8 cellular contexts compared by ENCODE assay signal in the genomic region with DNA sequence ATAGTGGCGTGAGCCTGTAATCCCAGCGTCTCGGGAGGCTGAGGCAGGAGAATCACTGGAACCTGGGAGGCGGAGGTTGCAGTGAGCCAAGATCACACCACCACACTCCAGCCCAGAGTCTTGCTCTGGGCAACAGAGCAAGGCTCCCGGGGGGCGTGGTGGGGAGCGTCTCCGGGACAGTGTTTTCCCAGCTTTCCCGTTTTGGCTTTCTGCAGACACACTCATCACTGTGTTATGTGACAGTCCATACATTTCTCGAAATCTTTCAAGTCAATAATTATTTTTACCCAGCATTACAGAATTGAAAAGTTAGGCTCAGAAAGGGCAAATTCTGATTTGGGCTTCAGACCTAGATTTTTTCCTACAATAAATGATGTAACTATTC. TPM values are rescaled to one million over a fixed set of nuclear protein-coding genes. Genes with fewer than 3 reads are reported as not detected.
A peak's percentile ranks its signal among the peaks of the same experiment; 100 is the strongest.
DNase-seq lines count a peak whose midpoint lies in the region; ATAC-seq, FAIRE-seq and TF ChIP-seq lines count a peak whose summit lies in the region.

No MANE protein-coding gene starts in this region.

- CTCF ChIA-PET in CD4-positive, alpha-beta memory T cell (lab: Charles Lee; ENCODE audit: partially characterized antibody) = no interaction called here
- CTCF ChIA-PET in PC-3 (lab: Charles Lee) = no interaction called here

- H3K4me1 ChIP-seq in CD4-positive, alpha-beta memory T cell (ENCODE audit: insufficient read depth, low read length) = peaks cover 12% of the 10 kb centered on the region
- H3K4me1 ChIP-seq in PC-3 (ENCODE audit: insufficient read depth, low read length) (peaks cover 25% of the 10 kb centered on the region), pancreas (peaks cover 0 to 3% (median 0%) of the 10 kb centered on the region in 3 donors)

- no peaks in the 10 kb centered on the region for H3K27me3 ChIP-seq in CD4-positive, alpha-beta memory T cell (ENCODE audit: insufficient read depth, low read length)
- H3K27me3 ChIP-seq in PC-3 (ENCODE audit: low read length) = no peaks in the 10 kb centered on the region
- no peaks in the 10 kb centered on the region for H3K27me3 ChIP-seq in pancreas

- peaks cover 0 to 2% (median 0%) of the 10 kb centered on the region in 8 donors for H3K9me3 Mint-ChIP-seq in CD4-positive, alpha-beta memory T cell

- peaks cover 13 to 34% (median 16%) of the 10 kb centered on the region in 4 donors for H3K4me1 Mint-ChIP-seq in CD4-positive, alpha-beta memory T cell

- H4K20me1 ChIP-seq in PC-3 (ENCODE audit: low read length) = no peaks in the 10 kb centered on the region

- no peak for ATAC-seq in PC-3
- ATAC-seq in esophagus mucosa = peak; percentile 1
- peak in 1 of 4 donors; percentile 4 for ATAC-seq in pancreas

- peak overlapping the region; percentile 88 for H2AFZ ChIP-seq in PC-3 (ENCODE audit: low read length)

- WGBS in pancreas, 2 donors = 73 to 75% methylated on average over 8 to 10 of the region's 10 CpGs

- no TSS peak for BruUV-seq in PC-3 (replicated peaks; lab: Mats Ljungman, UMichigan)

- peak overlapping the region; percentile 29 to 97 (median 86) for H3K27ac Mint-ChIP-seq in CD4-positive, alpha-beta memory T cell

- H3K4me3 ChIP-seq in CD4-positive, alpha-beta memory T cell (ENCODE audit: low read length in 2 of 2) = peak overlapping the region in 1 of 2 donors; percentile 78
- peak overlapping the region; percentile 71 for H3K4me3 ChIP-seq in PC-3 (ENCODE audit: low read length)
- H3K4me3 ChIP-seq in pancreas = peak overlapping the region in 3 of 4 donors; percentile 8 to 43 (median 38)

- no peaks in the 10 kb centered on the region for H3K9me2 ChIP-seq in PC-3 (replicated peaks; ENCODE audit: low read length)

- FAIRE-seq in pancreas (lab: Jason Lieb, UNC) = no peak

- intact Hi-C loops in CD4-positive, alpha-beta memory T cell (cut with micrococcal nuclease) = loop anchor here (2.0 kb wide), 1 partner anchor 18 kb away; no protein-coding TSS in a partner anchor
- intact Hi-C loops in PC-3 (cut with micrococcal nuclease) (no loop called here), pancreas (cut with DNase I) (no loop called here)

- POLR2A ChIA-PET in CD4-positive, alpha-beta memory T cell (lab: Charles Lee; ENCODE audit: partially characterized antibody) = interaction anchor here (1.2 to 3.0 kb wide), 3 partner anchors 10 to 51 kb away, joined by 3 to 22 read pairs (median 12); a partner anchor contains a TSS
- POLR2A ChIA-PET in PC-3 (lab: Charles Lee; ENCODE audit: unreplicated experiment) = no interaction called here

- no peaks in the 10 kb centered on the region for H3K36me3 Mint-ChIP-seq in CD4-positive, alpha-beta memory T cell

- peaks cover 14% of the 10 kb centered on the region for H3K79me2 ChIP-seq in PC-3 (ENCODE audit: low read length)

- H3K27me3 Mint-ChIP-seq in CD4-positive, alpha-beta memory T cell = no peaks in the 10 kb centered on the region

- peak overlapping the region; percentile 92 for H3K4me2 ChIP-seq in PC-3 (ENCODE audit: low read length)

- TF ChIP-seq CTCF in PC-3 (conservative IDR thresholded peaks at IDR 0.05; ENCODE audit: low read depth, low read length) = no peak
- TF ChIP-seq CTCF in pancreas (IDR thresholded peaks at IDR 0.05) = no peak
- TF ChIP-seq CTCF in GM10266 (IDR thresholded peaks at IDR 0.05; ENCODE audit: control insufficient read depth, insufficient read depth, low read depth, missing control alignments) = no peak

- peak overlapping the region; percentile 85 to 91 (median 88) for H3K4me3 Mint-ChIP-seq in CD4-positive, alpha-beta memory T cell

- no peaks in the 10 kb centered on the region for H3K9me3 ChIP-seq in CD4-positive, alpha-beta memory T cell (ENCODE audit: control insufficient read depth in 1 of 2, low read length in 2 of 2)
- no peaks in the 10 kb centered on the region for H3K9me3 ChIP-seq in PC-3 (ENCODE audit: low read length)
- H3K9me3 ChIP-seq in pancreas = no peaks in the 10 kb centered on the region

- H3F3A ChIP-seq in PC-3 (ENCODE audit: low read length, unreplicated experiment) = no peaks in the 10 kb centered on the region

- H3K27ac ChIP-seq in CD4-positive, alpha-beta memory T cell (ENCODE audit: low read depth, low read length) = peak overlapping the region; percentile 64
- H3K27ac ChIP-seq in PC-3 (ENCODE audit: low read length) (peak overlapping the region; percentile 6; the same call in 1 of the 2 replicates), pancreas (peak overlapping the region in 3 of 4 donors; percentile 10 to 45 (median 39))

- DNase-seq in CD4-positive, alpha-beta memory T cell = no peak
- DNase-seq in PC-3 = peak; percentile 9
- peak in 2 of 6 donors; percentile 17 to 42 for DNase-seq in pancreas
- no peak for DNase-seq in GOT3 (lab: John Stamatoyannopoulos, UW)
- DNase-seq in stimulated activated CD4-positive, alpha-beta T cell treated with anti-CD3 and anti-CD28 coated beads, Interleukin-2, amount 100 ng/mL, for 24 hours = no peak
- no peak for DNase-seq in epidermal melanocyte (ENCODE audit: insufficient read length, low spot score)
- no peak for DNase-seq in GM10266 (ENCODE audit: extremely low spot score)

- H3K36me3 ChIP-seq in CD4-positive, alpha-beta memory T cell (ENCODE audit: insufficient read depth, low read length) = no peaks in the 10 kb centered on the region
- H3K36me3 ChIP-seq in PC-3 (ENCODE audit: low read depth, low read length) (no peaks in the 10 kb centered on the region), pancreas (no peaks in the 10 kb centered on the region)

- peak overlapping the region; percentile 59 for H3K9ac ChIP-seq in PC-3 (ENCODE audit: low read length)

RNA-seq across cellular contexts. Expression of a gene that starts 31.7 kb away (rescaled TPM):
- total RNA-seq in CD4-positive, alpha-beta memory T cell = 100 to 1,000 TPM; 685 to 687 TPM
- polyA plus RNA-seq in CD4-positive, alpha-beta memory T cell = 1 to 10 TPM; 2.3 to 4.0 TPM
- total RNA-seq in PC-3 (2014; rRNA removed) = 47.9 and 96.6 TPM in 2 replicates
- total RNA-seq in esophagus mucosa = 389 TPM
- 1,000 to 10,000 TPM in 1 of 6 donors, 100 to 1,000 TPM in 5; 295 to 1,475 (median 528) TPM for total RNA-seq in pancreas
- polyA plus RNA-seq in pancreas = 1,000 to 10,000 TPM; 1,390 to 2,770 TPM

RNA-seq across cellular contexts. Expression of a gene that starts 44.5 kb away (rescaled TPM):
- over 10,000 TPM; 29,058 to 29,932 TPM for total RNA-seq in CD4-positive, alpha-beta memory T cell
- 1,000 to 10,000 TPM; 2,969 to 3,488 TPM for polyA plus RNA-seq in CD4-positive, alpha-beta memory T cell
- total RNA-seq in PC-3 (2014; rRNA removed) = 1,345 and 2,062 TPM in 2 replicates
- total RNA-seq in esophagus mucosa = 4,086 TPM
- total RNA-seq in pancreas = 1,000 to 10,000 TPM; 2,360 to 5,615 (median 3,481) TPM
- 1,000 to 10,000 TPM in 1 of 2 donors, 100 to 1,000 TPM in 1; 251 to 2,313 TPM for polyA plus RNA-seq in pancreas

Comparison
In these comparisons a context has a peak if more than half of its experiments do, and no peak if none do; other contexts are left out.
1. H3K27ac ChIP-seq: peak in every context shown above with its lines; median percentile 64 in CD4-positive, alpha-beta memory T cell; 39 in pancreas; 6 in PC-3.